8 cellular contexts compared by ENCODE assay signal in genomic region chr19:48513289-48514122, GRCh38. TPM values are rescaled to one million over a fixed set of nuclear protein-coding genes. Genes with fewer than 3 reads are reported as not detected.
DNase-seq lines count a peak whose midpoint lies in the region; ATAC-seq lines count a peak whose summit lies in the region.

No MANE protein-coding gene starts in this region.

- peaks cover 6% of the 10 kb centered on the region for H3K4me1 ChIP-seq in NT2/D1 (ENCODE audit: insufficient read depth, insufficient read length)
- peaks cover 0 to 6% of the 10 kb centered on the region in 2 donors for H3K4me1 ChIP-seq in esophagus (ENCODE audit: control insufficient read depth in 2 of 2, insufficient read depth in 2 of 2, low read length in 1 of 2)
- H3K4me1 ChIP-seq in mucosa of rectum (ENCODE audit: control insufficient read depth in 2 of 2, insufficient read depth in 2 of 2, low read length in 2 of 2) = peaks cover 0 to 4% of the 10 kb centered on the region in 2 donors

- 1 to 2% methylated on average over 52 to 54 of the region's 54 CpGs for WGBS in esophagus, 2 donors

- no peak overlapping the region for H3K27ac ChIP-seq in esophagus (ENCODE audit: low read depth in 2 of 2, low read length in 1 of 2)
- H3K27ac ChIP-seq in mucosa of rectum (ENCODE audit: low read depth in 2 of 2, low read length in 2 of 2) = no peak overlapping the region

- DNase-seq in DMS79 treated with DMSO at 0.1 percent for 48 hours (lab: John Stamatoyannopoulos, UW) = peak; percentile 78
- DNase-seq in HT-29 (ENCODE audit: low spot score) = peak; percentile 86
- DNase-seq in NT2/D1 (ENCODE audit: low read depth, low spot score) = no peak
- peak; percentile 82 for DNase-seq in activated CD8-positive, alpha-beta memory T cell treated with anti-CD3 and anti-CD28 coated beads, Interleukin-2, amount 50 U/mL, for 48 hours
- DNase-seq in stimulated activated naive CD4-positive, alpha-beta T cell (lab: John Stamatoyannopoulos, UW) = peak; percentile 55 to 79 (median 74)

- H3K27me3 ChIP-seq in NT2/D1 (ENCODE audit: insufficient read depth, insufficient read length) (peaks cover 29% of the 10 kb centered on the region), esophagus (ENCODE audit: control insufficient read depth in 1 of 2, insufficient read depth in 2 of 2, low read length in 2 of 2) (peaks cover 0 to 6% of the 10 kb centered on the region in 2 donors), mucosa of rectum (ENCODE audit: control insufficient read depth in 2 of 2, insufficient read depth in 2 of 2, low read length in 2 of 2) (peaks cover 21 to 37% of the 10 kb centered on the region in 2 donors)

- H3K9me3 ChIP-seq in NT2/D1 (ENCODE audit: insufficient read depth, low read length) = no peaks in the 10 kb centered on the region
- H3K9me3 ChIP-seq in esophagus (ENCODE audit: control insufficient read depth in 2 of 2, insufficient read depth in 1 of 2, low read depth in 1 of 2, low read length in 1 of 2) = no peaks in the 10 kb centered on the region
- H3K9me3 ChIP-seq in mucosa of rectum (ENCODE audit: control insufficient read depth in 2 of 2, low read length in 2 of 2) = no peaks in the 10 kb centered on the region

- H3K9ac ChIP-seq in NT2/D1 (ENCODE audit: insufficient read length, low read depth) (peak overlapping the region; percentile 72), mucosa of rectum (ENCODE audit: low read depth in 1 of 2, low read length in 2 of 2) (no peak overlapping the region)

- ATAC-seq in HG03039 (IDR thresholded peaks at IDR 0.05; ENCODE audit: unreplicated experiment) = no peak

- H3K4me3 ChIP-seq in NT2/D1 (ENCODE audit: insufficient read length, low read depth) (peak overlapping the region; percentile 57), esophagus (ENCODE audit: low read depth in 1 of 2, low read length in 2 of 2) (peak overlapping the region; percentile 60 to 62), mucosa of rectum (ENCODE audit: low read length in 2 of 2) (peak overlapping the region; percentile 31 to 55)

- no peaks in the 10 kb centered on the region for H3K36me3 ChIP-seq in NT2/D1 (ENCODE audit: insufficient read depth, insufficient read length, low read length)
- H3K36me3 ChIP-seq in esophagus (ENCODE audit: control insufficient read depth in 2 of 2, insufficient read depth in 2 of 2, low read length in 1 of 2) = no peaks in the 10 kb centered on the region
- H3K36me3 ChIP-seq in mucosa of rectum (ENCODE audit: control insufficient read depth in 2 of 2, insufficient read depth in 2 of 2, low read length in 2 of 2) = no peaks in the 10 kb centered on the region

RNA-seq across cellular contexts. Expression of gene LMTK3, which starts 1.9 kb away (rescaled TPM):
- total RNA-seq in HT-29 (2014; rRNA removed; shearing (Covaris generic)) = 11.4 and 12.2 TPM in 2 replicates
- 1 to 10 TPM; 2.9 to 7.5 TPM for polyA plus RNA-seq in esophagus

RNA-seq across cellular contexts. Expression of gene SULT2B1, which starts 38.5 kb away (rescaled TPM):
- 48.6 and 55.3 TPM in 2 replicates for total RNA-seq in HT-29 (2014; rRNA removed; shearing (Covaris generic))
- polyA plus RNA-seq in esophagus = 100 to 1,000 TPM; 295 to 320 TPM

RNA-seq across cellular contexts. Expression of gene CYTH2, which starts 44.3 kb away (rescaled TPM):
- 145 and 154 TPM in 2 replicates for total RNA-seq in HT-29 (2014; rRNA removed; shearing (Covaris generic))
- polyA plus RNA-seq in esophagus = 10 to 100 TPM; 52.2 to 59.3 TPM

RNA-seq across cellular contexts. Expression of gene KCNJ14, which starts 58.1 kb away (rescaled TPM):
- 2.7 and 3.6 TPM in 2 replicates for total RNA-seq in HT-29 (2014; rRNA removed; shearing (Covaris generic))
- polyA plus RNA-seq in esophagus = 1 to 10 TPM in 1 of 2 donors, under 1 TPM in 1; 0.54 to 1.0 TPM
